11 cellular contexts compared by ENCODE assay signal in genomic region chr13:99215466-99215865, GRCh38. TPM values are rescaled to one million over a fixed set of nuclear protein-coding genes. Genes with fewer than 3 reads are reported as not detected.
DNase-seq lines count a peak whose midpoint lies in the region; ATAC-seq, FAIRE-seq and TF ChIP-seq lines count a peak whose summit lies in the region.
"Had no signal": no experiment of that assay in that cellular context is flagged by ENCODE, and none has a peak within 500 bp of the region (broad histone marks: within the 10 kb centered on the region; RNA-seq: fewer than 3 reads in every experiment).

No MANE protein-coding gene starts in this region.

- peaks cover 35 to 82% (median 65%) of the 10 kb centered on the region in 4 donors for H3K4me1 Mint-ChIP-seq in CD4-positive, CD25-positive, alpha-beta regulatory T cell
- H3K4me1 Mint-ChIP-seq in T-cell, result peaks cover 82 to 85% (median 84%) of the 10 kb centered on the region in 3 donors
- H3K4me1 Mint-ChIP-seq in naive thymus-derived CD8-positive, alpha-beta T cell, result peaks cover 43 to 86% (median 82%) of the 10 kb centered on the region in 4 donors

- H4K20me1 ChIP-seq in HepG2 (ENCODE audit: insufficient read depth, low read length), result peaks cover 16% of the 10 kb centered on the region; the same call in 1 of the 2 replicates

- H3K4me3 Mint-ChIP-seq in CD4-positive, CD25-positive, alpha-beta regulatory T cell, result peak overlapping the region; percentile 95 to 97 (median 96)
- H3K4me3 Mint-ChIP-seq in T-cell, result peak overlapping the region; percentile 90 to 93 (median 90)
- peak overlapping the region; percentile 59 to 98 (median 93) for H3K4me3 Mint-ChIP-seq in naive thymus-derived CD8-positive, alpha-beta T cell

- no peaks in the 10 kb centered on the region for H3K9me3 ChIP-seq in CD4-positive, CD25-positive, alpha-beta regulatory T cell (ENCODE audit: control insufficient read depth in 2 of 2, low read length in 2 of 2)
- H3K9me3 ChIP-seq in HepG2 (ENCODE audit: low read length), result no peaks in the 10 kb centered on the region
- H3K9me3 ChIP-seq: sigmoid colon, vagina had no signal

- peaks cover 63% of the 10 kb centered on the region for H3K4me1 ChIP-seq in CD4-positive, CD25-positive, alpha-beta regulatory T cell (ENCODE audit: control insufficient read depth, insufficient read depth, low read length, poor library complexity, severe bottlenecking)
- no peaks in the 10 kb centered on the region for H3K4me1 ChIP-seq in HepG2 (ENCODE audit: insufficient read depth, low read length)

- in situ Hi-C loops in HepG2 (cut with HindIII; ENCODE audit: extremely low pct_ligation_motif_present, low pct_unique_long_range_greater_than_20kb), result no loop called here

- ATAC-seq in CD4-positive, CD25-positive, alpha-beta regulatory T cell (ENCODE audit: low read depth in 2 of 2), result peak; percentile 81 to 82
- ATAC-seq in T-cell (replicated peaks in 1 of 4) (peak; percentile 75 to 81 (median 76)), HG03565 (IDR thresholded peaks at IDR 0.05; ENCODE audit: unreplicated experiment) (no peak), HepG2 (no peak), GM19463 (IDR thresholded peaks at IDR 0.05; ENCODE audit: unreplicated experiment) (no peak)
- ATAC-seq in naive thymus-derived CD8-positive, alpha-beta T cell, result peak; percentile 66 to 76

- no peaks in the 10 kb centered on the region for H3K27me3 Mint-ChIP-seq in CD4-positive, CD25-positive, alpha-beta regulatory T cell
- H3K27me3 Mint-ChIP-seq in T-cell, result no peaks in the 10 kb centered on the region
- no peaks in the 10 kb centered on the region for H3K27me3 Mint-ChIP-seq in naive thymus-derived CD8-positive, alpha-beta T cell

- no peak overlapping the region for H2AFZ ChIP-seq in HepG2 (ENCODE audit: low read length)

- POLR2A ChIA-PET in T-cell (lab: Charles Lee), result interaction anchor here (0.6 to 1.2 kb wide), 13 partner anchors 9 to 191 kb away, joined by 3 to 7 read pairs (median 3); partner anchors contain the start of gene UBAC2 (in 1 of the 2)
- POLR2A ChIA-PET in naive thymus-derived CD8-positive, alpha-beta T cell (lab: Charles Lee), result interaction anchor here (0.6 to 7.4 kb wide), 11 partner anchors 12 to 219 kb away, joined by 3 to 319 read pairs (median 5); partner anchors contain the start of genes GPR18 and UBAC2
- POLR2A ChIA-PET in HepG2 (lab: Yijun Ruan, JAX), result interaction anchor here (1.9 kb wide), 1 partner anchor 15 kb away, joined by 4 read pairs; the partner anchor contains the start of gene UBAC2

- H3K9me3 Mint-ChIP-seq in CD4-positive, CD25-positive, alpha-beta regulatory T cell, result no peaks in the 10 kb centered on the region
- no peaks in the 10 kb centered on the region for H3K9me3 Mint-ChIP-seq in T-cell
- no peaks in the 10 kb centered on the region for H3K9me3 Mint-ChIP-seq in naive thymus-derived CD8-positive, alpha-beta T cell

- no peak for FAIRE-seq in HepG2 (lab: Jason Lieb, UNC)

- no peaks in the 10 kb centered on the region for H3K36me3 ChIP-seq in CD4-positive, CD25-positive, alpha-beta regulatory T cell (ENCODE audit: control insufficient read depth, insufficient read depth, low read length)
- H3K36me3 ChIP-seq in HepG2 (replicated peaks in 1 of 2; ENCODE audit: control insufficient read depth in 1 of 2, insufficient read depth in 2 of 2, low read length in 2 of 2), result peaks cover 1 to 12% of the 10 kb centered on the region in 2 experiments; a peak in 3 of 5 replicates
- H3K36me3 ChIP-seq: sigmoid colon, vagina had no signal

- no peaks in the 10 kb centered on the region for H3K27me3 ChIP-seq in CD4-positive, CD25-positive, alpha-beta regulatory T cell (ENCODE audit: control insufficient read depth, insufficient read depth, low read length)
- H3K27me3 ChIP-seq in HepG2 (ENCODE audit: control insufficient read depth in 1 of 2, insufficient read depth in 2 of 2, low read length in 2 of 2), result no peaks in the 10 kb centered on the region
- H3K27me3 ChIP-seq: sigmoid colon, vagina had no signal

- H3K27ac ChIP-seq in CD4-positive, CD25-positive, alpha-beta regulatory T cell (ENCODE audit: insufficient read depth, low read length, poor library complexity, severe bottlenecking), result peak overlapping the region; percentile 82
- H3K27ac ChIP-seq in HepG2 (ENCODE audit: extremely low read length, insufficient read depth, low read length), result no peak overlapping the region
- H3K27ac ChIP-seq: vagina had no signal

- no peak overlapping the region for H3K9ac ChIP-seq in HepG2 (ENCODE audit: insufficient read depth, low read depth, low read length)

- CTCF ChIA-PET in T-cell (lab: Charles Lee), result interaction anchor here (0.5 to 1.6 kb wide), 14 partner anchors 10 to 979 kb away, joined by 3 to 7 read pairs (median 4); partner anchors contain the start of gene UBAC2 (in 1 of the 2)
- CTCF ChIA-PET in HepG2 (lab: Yijun Ruan, JAX; ENCODE audit: low intra/inter-chr PET ratio, low total read pairs), result no interaction called here

- no peak for TF ChIP-seq POLR2A in HepG2 (IDR thresholded peaks at IDR 0.05; ENCODE audit: insufficient read depth in 1 of 2, low read depth in 2 of 2, low read length in 2 of 2)

- over 99% methylated on average over 17 of the region's 17 CpGs for WGBS in HepG2 (ENCODE audit: low lambda C conversion rate)

- H3K4me2 ChIP-seq in HepG2 (ENCODE audit: low read depth, low read length), result no peak overlapping the region

- H3K4me3 ChIP-seq in CD4-positive, CD25-positive, alpha-beta regulatory T cell (ENCODE audit: low read depth, low read length), result peak overlapping the region; percentile 91
- no peak overlapping the region for H3K4me3 ChIP-seq in HepG2 (replicated peaks in 1 of 3; ENCODE audit: insufficient read depth in 1 of 3, low read depth in 2 of 3, low read length in 3 of 3)
- H3K4me3 ChIP-seq: sigmoid colon, vagina had no signal

- TF ChIP-seq EP300 in HepG2 (IDR thresholded peaks at IDR 0.05; ENCODE audit: low read depth in 2 of 2, low read length in 2 of 2), result no peak
- no peak for TF ChIP-seq EP300 in HepG2 (CRISPR knock-in tag; IDR thresholded peaks at IDR 0.05; ENCODE audit: borderline replicate concordance)

- H3K27ac Mint-ChIP-seq in CD4-positive, CD25-positive, alpha-beta regulatory T cell, result peak overlapping the region; percentile 97 to 99 (median 99)
- H3K27ac Mint-ChIP-seq in T-cell, result peak overlapping the region; percentile 98 to 99
- peak overlapping the region; percentile 84 to 100 (median 99) for H3K27ac Mint-ChIP-seq in naive thymus-derived CD8-positive, alpha-beta T cell

- TF ChIP-seq CTCF in HepG2 (CRISPR knock-in tag; IDR thresholded peaks at IDR 0.05), result no peak

- peaks cover 12% of the 10 kb centered on the region for H3K36me3 Mint-ChIP-seq in CD4-positive, CD25-positive, alpha-beta regulatory T cell
- H3K36me3 Mint-ChIP-seq in T-cell, result peaks cover 19% of the 10 kb centered on the region
- H3K36me3 Mint-ChIP-seq in naive thymus-derived CD8-positive, alpha-beta T cell, result peaks cover 0 to 25% (median 3%) of the 10 kb centered on the region in 3 donors

- peak; percentile 50 to 79 (median 75) for DNase-seq in CD4-positive, CD25-positive, alpha-beta regulatory T cell
- DNase-seq in T-cell (peak; percentile 50 to 83 (median 66)), SIG-M5 (lab: John Stamatoyannopoulos, UW) (no peak), HepG2 (ENCODE audit: low spot score) (no peak)
- peak; percentile 60 for DNase-seq in activated effector memory CD4-positive, alpha-beta T cell treated with Interleukin-2 at 50 U/mL for 16 hours
- DNase-seq in naive thymus-derived CD8-positive, alpha-beta T cell, result peak; percentile 41 to 85 (median 70)
- DNase-seq: islet precursor cell, sigmoid colon had no signal

- no peak for TF ChIP-seq RAD21 in HepG2 (CRISPR knock-in tag; IDR thresholded peaks at IDR 0.05)

- H3K79me2 ChIP-seq in HepG2 (ENCODE audit: insufficient read depth, low read length), result peaks cover 80% of the 10 kb centered on the region

- intact Hi-C loops in HepG2 (cut with micrococcal nuclease; ENCODE audit: unreplicated experiment), result no loop called here

- no TSS peak for BruUV-seq in HepG2 (replicated peaks; lab: Mats Ljungman, UMichigan)

RNA-seq across cellular contexts. Expression of gene UBAC2, which starts 14.8 kb away (rescaled TPM):
- total RNA-seq in CD4-positive, CD25-positive, alpha-beta regulatory T cell, result 62.8 TPM
- 100 to 1,000 TPM; 101 to 122 (median 105) TPM for polyA plus RNA-seq in CD4-positive, CD25-positive, alpha-beta regulatory T cell
- total RNA-seq in T-cell, result 10 to 100 TPM; 83.3 to 99.3 (median 84.9) TPM
- 100 to 1,000 TPM; 105 to 108 TPM for total RNA-seq in naive thymus-derived CD8-positive, alpha-beta T cell
- 100 to 1,000 TPM; 160 to 178 (median 173) TPM for polyA plus RNA-seq in naive thymus-derived CD8-positive, alpha-beta T cell
- 44.0 and 61.3 TPM in 2 replicates for total RNA-seq in HepG2 (2016; rRNA removed; fragmentation: Illumina TruSeq; extraction: Trizol)
- 34.9 and 39.6 TPM in 2 replicates for total RNA-seq in HepG2 (2016; cell fraction: cytosol; rRNA removed; fragmentation: Illumina TruSeq; extraction: Trizol; ENCODE audit: low read depth)
- 38.5 and 64.4 TPM in 2 replicates for total RNA-seq in HepG2 (2016; cell fraction: insoluble cytoplasmic fraction; rRNA removed; fragmentation: Illumina TruSeq; extraction: Trizol)
- 63.6 and 68.1 TPM in 2 replicates for total RNA-seq in HepG2 (2016; cell fraction: membrane; rRNA removed; fragmentation: Illumina TruSeq; extraction: Trizol)
- total RNA-seq in HepG2 (2016; cell fraction: nucleus; rRNA removed; fragmentation: Illumina TruSeq; extraction: Trizol), result 53.7 and 64.6 TPM in 2 replicates
- polyA plus RNA-seq in HepG2 (2011; rRNA removed), result 80.8 and 84.2 TPM in 2 replicates
- 69.1 and 91.4 TPM in 2 replicates for polyA plus RNA-seq in HepG2 (2011; cell fraction: cytosol; rRNA removed)
- 25.5 and 30.1 TPM in 2 replicates for polyA plus RNA-seq in HepG2 (2011; cell fraction: nucleus; rRNA removed)
- 63.7 and 72.4 TPM in 2 replicates for polyA plus RNA-seq in HepG2 (2012)
- polyA plus RNA-seq in HepG2 (2016; cell fraction: cytosol; fragmentation: Illumina TruSeq; extraction: Trizol; ENCODE audit: low read depth), result 37.1 and 38.0 TPM in 2 replicates
- polyA plus RNA-seq in HepG2 (2016; cell fraction: insoluble cytoplasmic fraction; fragmentation: Illumina TruSeq; extraction: Trizol; ENCODE audit: low read depth), result 45.9 TPM in 2 replicates
- 59.7 and 64.1 TPM in 2 replicates for polyA plus RNA-seq in HepG2 (2016; cell fraction: membrane; fragmentation: Illumina TruSeq; extraction: Trizol; ENCODE audit: low read depth)
- 80.9 and 85.2 TPM in 2 replicates for polyA plus RNA-seq in HepG2 (2016; cell fraction: nucleus; fragmentation: Illumina TruSeq; extraction: Trizol; ENCODE audit: insufficient read depth, low read depth)
- 58.0 and 61.9 TPM in 2 replicates for polyA minus RNA-seq in HepG2 (2011; rRNA and poly(A)+ RNA removed; ENCODE audit: low replicate concordance)
- 29.7 and 34.9 TPM in 2 replicates for polyA minus RNA-seq in HepG2 (2011; cell fraction: cytosol; rRNA and poly(A)+ RNA removed)
- 31.5 and 38.0 TPM in 2 replicates for polyA minus RNA-seq in HepG2 (2011; cell fraction: nucleus; rRNA and poly(A)+ RNA removed)

RNA-seq across cellular contexts. Expression of gene GPR18, which starts 42.7 kb away (rescaled TPM):
- 8.6 TPM for total RNA-seq in CD4-positive, CD25-positive, alpha-beta regulatory T cell
- 10 to 100 TPM in 2 of 4 donors, 1 to 10 TPM in 2; 6.1 to 22.6 (median 10.5) TPM for polyA plus RNA-seq in CD4-positive, CD25-positive, alpha-beta regulatory T cell
- total RNA-seq in T-cell, result 10 to 100 TPM; 15.2 to 26.7 (median 16.7) TPM
- total RNA-seq in naive thymus-derived CD8-positive, alpha-beta T cell, result 10 to 100 TPM; 31.1 to 31.3 TPM
- polyA plus RNA-seq in naive thymus-derived CD8-positive, alpha-beta T cell, result 10 to 100 TPM; 22.2 to 37.0 (median 26.1) TPM
- total RNA-seq in HepG2 (2016; rRNA removed; fragmentation: Illumina TruSeq; extraction: Trizol), result not detected in 2 replicates
- not detected in 2 replicates for total RNA-seq in HepG2 (2016; cell fraction: cytosol; rRNA removed; fragmentation: Illumina TruSeq; extraction: Trizol; ENCODE audit: low read depth)
- total RNA-seq in HepG2 (2016; cell fraction: insoluble cytoplasmic fraction; rRNA removed; fragmentation: Illumina TruSeq; extraction: Trizol), result not detected in 2 replicates
- total RNA-seq in HepG2 (2016; cell fraction: membrane; rRNA removed; fragmentation: Illumina TruSeq; extraction: Trizol), result not detected in 2 replicates
- total RNA-seq in HepG2 (2016; cell fraction: nucleus; rRNA removed; fragmentation: Illumina TruSeq; extraction: Trizol), result not detected in 2 replicates
- polyA plus RNA-seq in HepG2 (2011; rRNA removed), result not detected in 2 replicates
- polyA plus RNA-seq in HepG2 (2011; cell fraction: cytosol; rRNA removed), result not detected in 2 replicates
- polyA plus RNA-seq in HepG2 (2011; cell fraction: nucleus; rRNA removed), result not detected in 2 replicates
- 0.09 and 0.13 TPM in 2 replicates for polyA plus RNA-seq in HepG2 (2012)
- polyA plus RNA-seq in HepG2 (2016; cell fraction: cytosol; fragmentation: Illumina TruSeq; extraction: Trizol; ENCODE audit: low read depth), result not detected in 2 replicates
- not detected in 2 replicates for polyA plus RNA-seq in HepG2 (2016; cell fraction: insoluble cytoplasmic fraction; fragmentation: Illumina TruSeq; extraction: Trizol; ENCODE audit: low read depth)
- polyA plus RNA-seq in HepG2 (2016; cell fraction: membrane; fragmentation: Illumina TruSeq; extraction: Trizol; ENCODE audit: low read depth), result not detected in 2 replicates
- not detected in 2 replicates for polyA plus RNA-seq in HepG2 (2016; cell fraction: nucleus; fragmentation: Illumina TruSeq; extraction: Trizol; ENCODE audit: insufficient read depth, low read depth)
- not detected in 2 replicates for polyA minus RNA-seq in HepG2 (2011; rRNA and poly(A)+ RNA removed; ENCODE audit: low replicate concordance)
- polyA minus RNA-seq in HepG2 (2011; cell fraction: cytosol; rRNA and poly(A)+ RNA removed), result not detected in 2 replicates
- polyA minus RNA-seq in HepG2 (2011; cell fraction: nucleus; rRNA and poly(A)+ RNA removed), result 0.26 TPM in 1 of 2 replicates, not detected in the other
- total RNA-seq: vagina had no signal

Comparison
In these comparisons a context has a peak if more than half of its experiments do, and no peak if none do; other contexts are left out.
1. ATAC-seq: peak in CD4-positive, CD25-positive, alpha-beta regulatory T cell (2 of 2), T-cell (4 of 4) and naive thymus-derived CD8-positive, alpha-beta T cell (2 of 2); none in HG03565 (single experiment), HepG2 (single experiment) and GM19463 (single experiment).
2. DNase-seq: peak in CD4-positive, CD25-positive, alpha-beta regulatory T cell (3 of 3), T-cell (34 of 34), activated effector memory CD4-positive, alpha-beta T cell treated with Interleukin-2 at 50 U/mL for 16 hours (single experiment) and naive thymus-derived CD8-positive, alpha-beta T cell (10 of 10); none in SIG-M5 (single experiment) and HepG2 (single experiment).
3. Peak in every context shown above with its lines, with median percentiles within 50 percentile points of each other: H3K27ac Mint-ChIP-seq and H3K4me3 Mint-ChIP-seq.